ENCODE assay signal across 8 cellular contexts in genomic region chr7:148940702-148941597, GRCh38. TPM values are rescaled to one million over a fixed set of nuclear protein-coding genes. Genes with fewer than 3 reads are reported as not detected.
DNase-seq lines count a peak whose midpoint lies in the region; ATAC-seq, FAIRE-seq and TF ChIP-seq lines count a peak whose summit lies in the region.

No MANE protein-coding gene starts in this region.

- 4% methylated on average over 43 of the region's 43 CpGs for WGBS in smooth muscle cell (ENCODE audit: low lambda C conversion rate)

- H3K36me3 ChIP-seq in ACC112 (ENCODE audit: insufficient read depth, low read length): no peaks in the 10 kb centered on the region
- H3K36me3 ChIP-seq in WERI-Rb-1: no peaks in the 10 kb centered on the region
- H3K36me3 ChIP-seq in bronchial epithelial cell (ENCODE audit: control insufficient read depth, insufficient read depth, low read length): no peaks in the 10 kb centered on the region
- no peaks in the 10 kb centered on the region for H3K36me3 ChIP-seq in smooth muscle cell (ENCODE audit: low read depth)

- H3K27ac ChIP-seq in ACC112 (ENCODE audit: low read depth, low read length) (peak overlapping the region; percentile 75), WERI-Rb-1 (peak overlapping the region; percentile 98), smooth muscle cell (ENCODE audit: low read depth) (peak overlapping the region; percentile 81)

- no peaks in the 10 kb centered on the region for H4K20me1 ChIP-seq in smooth muscle cell (ENCODE audit: low read depth)

- peak overlapping the region; percentile 92 for H3K9ac ChIP-seq in smooth muscle cell (ENCODE audit: low read depth)

- H2AFZ ChIP-seq in ACC112 (ENCODE audit: low read length, unreplicated experiment) (peak overlapping the region; percentile 77), smooth muscle cell (ENCODE audit: low read depth) (peak overlapping the region; percentile 98)

- peak overlapping the region; percentile 84 for H3K4me2 ChIP-seq in smooth muscle cell

- H3K4me1 ChIP-seq in ACC112 (ENCODE audit: control insufficient read depth, insufficient read depth, low read length, unreplicated experiment): peaks cover 6% of the 10 kb centered on the region
- peaks cover 3% of the 10 kb centered on the region for H3K4me1 ChIP-seq in smooth muscle cell (ENCODE audit: low read depth)

- H3K27me3 ChIP-seq in ACC112 (ENCODE audit: insufficient read depth, low read length) (no peaks in the 10 kb centered on the region), WERI-Rb-1 (ENCODE audit: insufficient read depth, low read depth, severe bottlenecking) (no peaks in the 10 kb centered on the region), bronchial epithelial cell (ENCODE audit: control insufficient read depth, insufficient read depth, low read length) (no peaks in the 10 kb centered on the region), smooth muscle cell (ENCODE audit: low read depth) (no peaks in the 10 kb centered on the region)

- H3F3A ChIP-seq in smooth muscle cell (ENCODE audit: low read depth): peaks cover 12% of the 10 kb centered on the region

- TF ChIP-seq CTCF in WERI-Rb-1 (IDR thresholded peaks at IDR 0.05; ENCODE audit: low read depth, low read length) (no peak), bronchial epithelial cell (IDR thresholded peaks at IDR 0.05; ENCODE audit: insufficient read depth, low read length, severe bottlenecking) (no peak), smooth muscle cell (IDR thresholded peaks at IDR 0.05; ENCODE audit: borderline replicate concordance, insufficient read depth, poor library complexity, severe bottlenecking) (no peak)

- DNase-seq in NCI-H2196 (lab: John Stamatoyannopoulos, UW; ENCODE audit: unreplicated experiment) (peak; percentile 87), WERI-Rb-1 (peak; percentile 93), bronchial epithelial cell (ENCODE audit: low read depth) (peak; percentile 81), inferior parietal cortex (ENCODE audit: extremely low spot score) (peak; percentile 85), smooth muscle cell (lab: John Stamatoyannopoulos, UW; ENCODE audit: unreplicated experiment) (peak; percentile 25)

- H3K9me3 ChIP-seq in WERI-Rb-1 (ENCODE audit: severe bottlenecking) (peaks cover 2% of the 10 kb centered on the region), smooth muscle cell (replicated peaks; ENCODE audit: low read depth) (no peaks in the 10 kb centered on the region)

- peak; percentile 82 for ATAC-seq in GM18867 (IDR thresholded peaks at IDR 0.05; ENCODE audit: unreplicated experiment)
- ATAC-seq in HG03095 (IDR thresholded peaks at IDR 0.05; ENCODE audit: unreplicated experiment): peak; percentile 62

- FAIRE-seq in bronchial epithelial cell (lab: Jason Lieb, UNC): no peak

- H3K4me3 ChIP-seq in ACC112 (ENCODE audit: low read depth, low read length): peak overlapping the region; percentile 84
- peak overlapping the region; percentile 64 for H3K4me3 ChIP-seq in WERI-Rb-1 (ENCODE audit: low read depth, low read length)
- peak overlapping the region; percentile 97 for H3K4me3 ChIP-seq in bronchial epithelial cell (ENCODE audit: low read depth, low read length)
- peak overlapping the region; percentile 88 for H3K4me3 ChIP-seq in smooth muscle cell

- H3K79me2 ChIP-seq in ACC112 (ENCODE audit: control insufficient read depth, insufficient read depth, low read length, unreplicated experiment) (no peaks in the 10 kb centered on the region), smooth muscle cell (ENCODE audit: low read depth) (no peaks in the 10 kb centered on the region)

RNA-seq across cellular contexts. Expression of gene EZH2, which starts 56.9 kb away (rescaled TPM):
- total RNA-seq in bronchial epithelial cell (6.6 and 10.9 TPM in 2 replicates), smooth muscle cell (20.5 and 22.9 TPM in 2 replicates)
- 11.5 and 12.0 TPM in 2 replicates for polyA plus RNA-seq in smooth muscle cell

Comparison
In these comparisons a context has a peak if more than half of its experiments do, and no peak if none do; other contexts are left out.
1. Peak in every context shown above with its lines: DNase-seq, ATAC-seq, H3K4me3 ChIP-seq and H3K27ac ChIP-seq.
2. DNase-seq: peak in every context shown above with its lines; median percentile 93 in WERI-Rb-1; 87 in NCI-H2196; 85 in inferior parietal cortex; 81 in bronchial epithelial cell; 25 in smooth muscle cell.